33 cellular contexts compared by ENCODE assay signal in genomic region chr6:136163260-136163659, GRCh38.
DNase-seq lines count a peak whose midpoint lies in the region; ATAC-seq, FAIRE-seq and TF ChIP-seq lines count a peak whose summit lies in the region.
"Had no signal": no experiment of that assay in that cellular context is flagged by ENCODE, and none has a peak within 500 bp of the region (broad histone marks: within the 10 kb centered on the region; RNA-seq: fewer than 3 reads in every experiment).

No MANE protein-coding gene starts in this region.

- no peak for ATAC-seq in K562
- ATAC-seq: A549; CD8-positive, alpha-beta T cell had no signal

- no peaks in the 10 kb centered on the region for H3K9me3 ChIP-seq in HEK293 (ENCODE audit: control insufficient read depth, insufficient read depth, low read depth, low read length)
- no peaks in the 10 kb centered on the region for H3K9me3 ChIP-seq in K562 (replicated peaks; ENCODE audit: control insufficient read depth, insufficient read depth, low read depth, low read length)
- no peaks in the 10 kb centered on the region for H3K9me3 ChIP-seq in suprapubic skin
- H3K9me3 ChIP-seq: A549, BE2C, Caco-2 had no signal

- POLR2A ChIA-PET in HEK293 (lab: Yijun Ruan, JAX): no interaction called here
- POLR2A ChIA-PET in K562 (lab: Yijun Ruan, JAX): interaction anchor here (0.9 to 1.0 kb wide), 2 partner anchors 9 to 16 kb away, joined by 3 to 4 read pairs; no protein-coding TSS in a partner anchor

- H3K9ac ChIP-seq in K562 (ENCODE audit: insufficient read depth in 1 of 2, low read depth in 2 of 2, low read length in 2 of 2): no peak overlapping the region
- H3K9ac ChIP-seq: BLaER1; BLaER1 treated with 17β-estradiol and CSF1 and Interleukin-3, amounts not matched to agents 10 nM and 100 nM had no signal

- WGBS in K562 (ENCODE audit: insufficient coverage, low coverage, missing lambda C conversion rate): 0% methylated on average over 3 of the region's 3 CpGs
- WGBS in suprapubic skin: 96% methylated on average over 3 of the region's 3 CpGs

- TF ChIP-seq RAD21 in K562 (CRISPR knock-in tag; conservative IDR thresholded peaks at IDR 0.05 in 1 of 2, IDR thresholded peaks at IDR 0.05 in 1 of 2): no peak

- no peak overlapping the region for H2AFZ ChIP-seq in K562 (ENCODE audit: low read depth, low read length)

- TF ChIP-seq POLR2A in K562 (conservative IDR thresholded peaks at IDR 0.05) (no peak), suprapubic skin (IDR thresholded peaks at IDR 0.05) (no peak)

- H3K4me1 ChIP-seq in HEK293 (ENCODE audit: control insufficient read depth, insufficient read depth, low read length): no peaks in the 10 kb centered on the region
- no peaks in the 10 kb centered on the region for H3K4me1 ChIP-seq in K562 (replicated peaks in 1 of 2; ENCODE audit: control insufficient read depth in 2 of 2, insufficient read depth in 2 of 2, low read length in 2 of 2)
- no peaks in the 10 kb centered on the region for H3K4me1 ChIP-seq in suprapubic skin
- H3K4me1 ChIP-seq: A549; BE2C; BLaER1; BLaER1 treated with 17β-estradiol and CSF1 and Interleukin-3, amounts not matched to agents 10 nM and 100 nM; Caco-2 had no signal

- H3K27ac ChIP-seq in HEK293 (ENCODE audit: extremely low read depth, low read depth, low read length) (no peak overlapping the region), K562 (ENCODE audit: extremely low read depth, low read depth, low read length) (no peak overlapping the region), suprapubic skin (no peak overlapping the region)
- H3K27ac ChIP-seq: 22Rv1; A549; BLaER1; BLaER1 treated with 17β-estradiol and CSF1 and Interleukin-3, amounts not matched to agents 10 nM and 100 nM; C4-2B had no signal

- H3K4me3 ChIP-seq in HEK293 (ENCODE audit: low read depth, low read length) (no peak overlapping the region), K562 (no peak overlapping the region), suprapubic skin (no peak overlapping the region)
- H3K4me3 ChIP-seq: A549; BLaER1; BLaER1 treated with 17β-estradiol and CSF1 and Interleukin-3, amounts not matched to agents 10 nM and 100 nM had no signal

- TF ChIP-seq CTCF in HEK293 (tag by site-specific recombination; IDR thresholded peaks at IDR 0.05) (no peak), K562 (IDR thresholded peaks at IDR 0.05 in 2 of 3, conservative IDR thresholded peaks at IDR 0.05 in 1 of 3; ENCODE audit: insufficient read depth in 2 of 3, low read depth in 1 of 3, low read length in 3 of 3) (no peak), suprapubic skin (IDR thresholded peaks at IDR 0.05) (no peak)

- H3K9me1 ChIP-seq in K562 (ENCODE audit: control insufficient read depth, insufficient read depth, low read length): no peaks in the 10 kb centered on the region

- no peaks in the 10 kb centered on the region for H4K20me1 ChIP-seq in K562 (replicated peaks; ENCODE audit: control insufficient read depth, insufficient read depth, low read length)
- H4K20me1 ChIP-seq: BLaER1; BLaER1 treated with 17β-estradiol and CSF1 and Interleukin-3, amounts not matched to agents 10 nM and 100 nM had no signal

- no peak for DNase-seq in K562 (ENCODE audit: extremely low read depth in 1 of 4, low spot score in 3 of 4)
- DNase-seq in posterior vena cava (ENCODE audit: low spot score): peak; percentile 62
- no peak for DNase-seq in activated CD4-positive, alpha-beta T cell treated with anti-CD3 and anti-CD28 coated beads for 48 hours
- no peak for DNase-seq in hypothalamus (lab: John Stamatoyannopoulos, UW)
- no peak for DNase-seq in suprapubic skin (ENCODE audit: low spot score in 2 of 2)
- DNase-seq: 8988T; ACHN; AML-193; BE2C; C1 segment of cervical spinal cord; Caco-2; Calu3; CD4-positive, alpha-beta memory T cell; CD4-positive, alpha-beta T cell; CD4-positive, CD25-positive, alpha-beta regulatory T cell; CD8-positive, alpha-beta memory T cell; CD8-positive, alpha-beta T cell; COR-L47; DMS 273 treated with DMSO at 0.1 percent for 48 hours; DMS153; DMS53; DMS79; DMS79 treated with DMSO at 0.1 percent for 48 hours; DND-41; EL had no signal

- no peak for TF ChIP-seq EP300 in K562 (IDR thresholded peaks at IDR 0.05; ENCODE audit: low read length)
- TF ChIP-seq EP300 in suprapubic skin (IDR thresholded peaks at IDR 0.05): no peak

- BruUV-seq in K562 (replicated peaks; lab: Mats Ljungman, UMichigan): no TSS peak

- H3K27me3 ChIP-seq in K562 (ENCODE audit: control insufficient read depth in 2 of 2, insufficient read depth in 2 of 2, low read length in 2 of 2): 0 out of 5 replicates have a peak, but pooled peaks cover 0 to 3% of the 10 kb centered on the region in 2 experiments
- no peaks in the 10 kb centered on the region for H3K27me3 ChIP-seq in suprapubic skin
- H3K27me3 ChIP-seq: BE2C; BLaER1; BLaER1 treated with 17β-estradiol and CSF1 and Interleukin-3, amounts not matched to agents 10 nM and 100 nM had no signal

- intact Hi-C loops in K562 (cut with micrococcal nuclease) (no loop called here), posterior vena cava (cut with DNase I) (no loop called here)

- H3K36me3 ChIP-seq in HEK293 (ENCODE audit: control insufficient read depth in 2 of 2, insufficient read depth in 1 of 2, low read length in 2 of 2) (no peaks in the 10 kb centered on the region), K562 (ENCODE audit: control insufficient read depth, insufficient read depth, low read length) (no peaks in the 10 kb centered on the region), suprapubic skin (no peaks in the 10 kb centered on the region)
- H3K36me3 ChIP-seq: BE2C; BLaER1; BLaER1 treated with 17β-estradiol and CSF1 and Interleukin-3, amounts not matched to agents 10 nM and 100 nM had no signal

- H3K79me2 ChIP-seq in K562 (ENCODE audit: control insufficient read depth, insufficient read depth, low read length): no peaks in the 10 kb centered on the region

- no peak for FAIRE-seq in K562 (lab: Jason Lieb, UNC)
- FAIRE-seq: A204.1, A549, D721Med had no signal

- no peak overlapping the region for H3K4me2 ChIP-seq in K562 (ENCODE audit: insufficient read depth, low read length)
- H3K4me2 ChIP-seq: A549; BLaER1; BLaER1 treated with 17β-estradiol and CSF1 and Interleukin-3, amounts not matched to agents 10 nM and 100 nM had no signal

- in situ Hi-C loops in K562 (cut with MboI): no loop called here

- CTCF ChIA-PET in HEK293 (lab: Yijun Ruan, JAX): interaction anchor here (0.6 kb wide), 1 partner anchor 691 kb away, joined by 4 read pairs; no protein-coding TSS in a partner anchor
- CTCF ChIA-PET in K562 (lab: Yijun Ruan, JAX; ENCODE audit: low intra/inter-chr PET ratio): no interaction called here

TF ChIP-seq in HEK293, 187 proteins besides CTCF, POLR2A, EP300 and RAD21:
- TF ChIP-seq ZNF585B (tag by site-specific recombination; IDR thresholded peaks at IDR 0.05): peak; percentile 73
- no peak for TF ChIP-seq ZNF639 (tag by site-specific recombination; IDR thresholded peaks at IDR 0.05)

TF ChIP-seq in K562, 482 proteins besides CTCF, POLR2A, EP300 and RAD21:
- no peak for TF ChIP-seq CBX3 (IDR thresholded peaks at IDR 0.05; ENCODE audit: borderline replicate concordance in 1 of 2, low read length in 2 of 2)
- no peak for TF ChIP-seq ZNF644 (tag; IDR thresholded peaks at IDR 0.05; ENCODE audit: low read depth)
- no peak for TF ChIP-seq ZNF277 (CRISPR knock-in tag; IDR thresholded peaks at IDR 0.05; ENCODE audit: borderline replicate concordance)
- no peak for TF ChIP-seq ZBTB8A (IDR thresholded peaks at IDR 0.05; ENCODE audit: partially characterized antibody)
- no peak for TF ChIP-seq GABPB1 (CRISPR knock-in tag; IDR thresholded peaks at IDR 0.05)
- 0 out of 2 replicates have a peak, but pooled peaks have one; percentile 15 for TF ChIP-seq ATF3 (IDR thresholded peaks at IDR 0.05)
- TF ChIP-seq ATF3 (CRISPR knock-in tag; conservative IDR thresholded peaks at IDR 0.05): no peak
